ENCODE assay signal across 1 cellular context in genomic region chr7:101216001-101216859, GRCh38.
TF ChIP-seq lines count a peak whose summit lies in the region.

No MANE protein-coding gene starts in this region.

TF ChIP-seq in A549, 52 proteins besides CTCF, POLR2A, EP300 and RAD21:
- no peak for TF ChIP-seq ATOH8 (CRISPR knock-in tag; IDR thresholded peaks at IDR 0.05; ENCODE audit: low read depth)
- peak; percentile 36 for TF ChIP-seq MAFK (IDR thresholded peaks at IDR 0.05; ENCODE audit: partially characterized antibody)
